ENCODE assay signal across 1 cellular context in the genomic region with DNA sequence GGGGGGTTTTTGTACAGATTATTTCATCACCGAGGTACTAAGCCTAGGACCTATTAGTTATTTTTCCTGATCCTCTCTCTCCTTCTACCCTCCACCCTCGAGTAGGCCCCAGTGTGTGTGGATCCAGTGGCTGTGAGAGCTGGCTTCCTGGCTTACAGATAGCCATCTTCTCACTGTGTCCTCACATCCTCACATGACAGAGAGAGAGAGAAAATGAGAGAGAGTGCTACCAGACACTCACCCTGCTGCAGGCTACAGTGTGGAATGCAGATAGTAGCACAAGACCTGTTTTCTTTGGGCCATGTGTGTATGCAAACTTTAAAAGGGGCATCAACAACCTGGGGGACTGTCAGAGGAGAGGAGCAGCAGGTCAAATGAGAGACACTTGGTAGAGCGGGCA.
TF ChIP-seq lines count a peak whose summit lies in the region.

No MANE protein-coding gene starts in this region.

TF ChIP-seq in SK-N-SH treated with all-trans-retinoic acid at 6 μM for 48 hours, 23 proteins besides CTCF, POLR2A, EP300 and RAD21 (continued from another document):
- TF ChIP-seq ZNF565 (CRISPR knock-in tag; conservative IDR thresholded peaks at IDR 0.05; ENCODE audit: low read depth) (no peak), RARB (CRISPR knock-in tag; IDR thresholded peaks at IDR 0.05) (no peak), ZFP30 (CRISPR knock-in tag; IDR thresholded peaks at IDR 0.05) (no peak), ISL1 (CRISPR knock-in tag; IDR thresholded peaks at IDR 0.05) (no peak), ARNTL (CRISPR knock-in tag; IDR thresholded peaks at IDR 0.05; ENCODE audit: borderline replicate concordance, low read depth) (no peak), SNAI2 (CRISPR knock-in tag; IDR thresholded peaks at IDR 0.05) (peak; percentile 48; the same call in 1 of the 2 replicates), ESRRG (CRISPR knock-in tag; IDR thresholded peaks at IDR 0.05) (no peak)
- TF ChIP-seq, protein P1, sequence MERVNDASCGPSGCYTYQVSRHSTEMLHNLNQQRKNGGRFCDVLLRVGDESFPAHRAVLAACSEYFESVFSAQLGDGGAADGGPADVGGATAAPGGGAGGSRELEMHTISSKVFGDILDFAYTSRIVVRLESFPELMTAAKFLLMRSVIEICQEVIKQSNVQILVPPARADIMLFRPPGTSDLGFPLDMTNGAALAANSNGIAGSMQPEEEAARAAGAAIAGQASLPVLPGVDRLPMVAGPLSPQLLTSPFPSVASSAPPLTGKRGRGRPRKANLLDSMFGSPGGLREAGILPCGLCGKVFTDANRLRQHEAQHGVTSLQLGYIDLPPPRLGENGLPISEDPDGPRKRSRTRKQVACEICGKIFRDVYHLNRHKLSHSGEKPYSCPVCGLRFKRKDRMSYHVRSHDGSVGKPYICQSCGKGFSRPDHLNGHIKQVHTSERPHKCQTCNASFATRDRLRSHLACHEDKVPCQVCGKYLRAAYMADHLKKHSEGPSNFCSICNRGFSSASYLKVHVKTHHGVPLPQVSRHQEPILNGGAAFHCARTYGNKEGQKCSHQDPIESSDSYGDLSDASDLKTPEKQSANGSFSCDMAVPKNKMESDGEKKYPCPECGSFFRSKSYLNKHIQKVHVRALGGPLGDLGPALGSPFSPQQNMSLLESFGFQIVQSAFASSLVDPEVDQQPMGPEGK (CRISPR knock-in tag; IDR thresholded peaks at IDR 0.05; ENCODE audit: borderline replicate concordance) = no peak
- TF ChIP-seq, protein P2, sequence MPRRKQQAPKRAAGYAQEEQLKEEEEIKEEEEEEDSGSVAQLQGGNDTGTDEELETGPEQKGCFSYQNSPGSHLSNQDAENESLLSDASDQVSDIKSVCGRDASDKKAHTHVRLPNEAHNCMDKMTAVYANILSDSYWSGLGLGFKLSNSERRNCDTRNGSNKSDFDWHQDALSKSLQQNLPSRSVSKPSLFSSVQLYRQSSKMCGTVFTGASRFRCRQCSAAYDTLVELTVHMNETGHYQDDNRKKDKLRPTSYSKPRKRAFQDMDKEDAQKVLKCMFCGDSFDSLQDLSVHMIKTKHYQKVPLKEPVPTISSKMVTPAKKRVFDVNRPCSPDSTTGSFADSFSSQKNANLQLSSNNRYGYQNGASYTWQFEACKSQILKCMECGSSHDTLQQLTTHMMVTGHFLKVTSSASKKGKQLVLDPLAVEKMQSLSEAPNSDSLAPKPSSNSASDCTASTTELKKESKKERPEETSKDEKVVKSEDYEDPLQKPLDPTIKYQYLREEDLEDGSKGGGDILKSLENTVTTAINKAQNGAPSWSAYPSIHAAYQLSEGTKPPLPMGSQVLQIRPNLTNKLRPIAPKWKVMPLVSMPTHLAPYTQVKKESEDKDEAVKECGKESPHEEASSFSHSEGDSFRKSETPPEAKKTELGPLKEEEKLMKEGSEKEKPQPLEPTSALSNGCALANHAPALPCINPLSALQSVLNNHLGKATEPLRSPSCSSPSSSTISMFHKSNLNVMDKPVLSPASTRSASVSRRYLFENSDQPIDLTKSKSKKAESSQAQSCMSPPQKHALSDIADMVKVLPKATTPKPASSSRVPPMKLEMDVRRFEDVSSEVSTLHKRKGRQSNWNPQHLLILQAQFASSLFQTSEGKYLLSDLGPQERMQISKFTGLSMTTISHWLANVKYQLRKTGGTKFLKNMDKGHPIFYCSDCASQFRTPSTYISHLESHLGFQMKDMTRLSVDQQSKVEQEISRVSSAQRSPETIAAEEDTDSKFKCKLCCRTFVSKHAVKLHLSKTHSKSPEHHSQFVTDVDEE (CRISPR knock-in tag; IDR thresholded peaks at IDR 0.05) = peak; percentile 92
- TF ChIP-seq, protein P3, sequence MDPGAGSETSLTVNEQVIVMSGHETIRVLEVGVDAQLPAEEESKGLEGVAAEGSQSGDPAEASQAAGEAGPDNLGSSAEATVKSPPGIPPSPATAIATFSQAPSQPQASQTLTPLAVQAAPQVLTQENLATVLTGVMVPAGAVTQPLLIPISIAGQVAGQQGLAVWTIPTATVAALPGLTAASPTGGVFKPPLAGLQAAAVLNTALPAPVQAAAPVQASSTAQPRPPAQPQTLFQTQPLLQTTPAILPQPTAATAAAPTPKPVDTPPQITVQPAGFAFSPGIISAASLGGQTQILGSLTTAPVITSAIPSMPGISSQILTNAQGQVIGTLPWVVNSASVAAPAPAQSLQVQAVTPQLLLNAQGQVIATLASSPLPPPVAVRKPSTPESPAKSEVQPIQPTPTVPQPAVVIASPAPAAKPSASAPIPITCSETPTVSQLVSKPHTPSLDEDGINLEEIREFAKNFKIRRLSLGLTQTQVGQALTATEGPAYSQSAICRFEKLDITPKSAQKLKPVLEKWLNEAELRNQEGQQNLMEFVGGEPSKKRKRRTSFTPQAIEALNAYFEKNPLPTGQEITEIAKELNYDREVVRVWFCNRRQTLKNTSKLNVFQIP (CRISPR knock-in tag; IDR thresholded peaks at IDR 0.05; ENCODE audit: borderline replicate concordance, low read depth) = no peak
